In the genomic region with DNA sequence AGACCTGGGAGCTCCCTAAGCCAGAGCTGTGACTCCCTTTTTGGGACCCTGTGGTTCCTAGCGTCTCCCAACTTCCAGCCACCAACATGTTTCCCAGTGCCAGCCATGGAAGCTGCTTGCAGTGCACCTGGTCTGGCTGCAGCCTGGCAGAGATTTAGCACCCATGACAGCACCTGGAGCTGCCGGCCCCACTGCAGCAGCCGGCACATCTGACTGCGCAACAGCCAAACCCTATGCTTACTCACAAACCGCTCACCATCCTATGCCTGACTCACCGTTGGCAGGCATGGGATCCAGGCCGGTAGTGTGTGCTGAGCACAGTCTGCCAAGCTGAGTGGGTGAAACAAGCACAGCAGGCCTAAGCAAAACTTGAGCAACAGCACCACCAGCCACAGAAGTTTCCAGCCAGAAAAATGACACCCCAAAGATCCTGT, we compare ENCODE assay signal across 13 cellular contexts.
DNase-seq lines count a peak whose midpoint lies in the region; ATAC-seq, FAIRE-seq and TF ChIP-seq lines count a peak whose summit lies in the region.
"Had no signal": no experiment of that assay in that cellular context is flagged by ENCODE, and none has a peak within 500 bp of the region (broad histone marks: within the 10 kb centered on the region; RNA-seq: fewer than 3 reads in every experiment).

No MANE protein-coding gene starts in this region.

- no peaks in the 10 kb centered on the region for H3K4me1 ChIP-seq in GM12878 (ENCODE audit: control insufficient read depth, insufficient read depth, low read length)
- H3K4me1 ChIP-seq: tibial artery had no signal

- H3K36me3 ChIP-seq in MG63, result no peaks in the 10 kb centered on the region
- H3K36me3 ChIP-seq in GM12878 (ENCODE audit: control insufficient read depth in 2 of 2, insufficient read depth in 2 of 2, low read length in 1 of 2), result no peaks in the 10 kb centered on the region
- H3K36me3 ChIP-seq: tibial artery had no signal

- DNase-seq in AG09319 (ENCODE audit: extremely low read depth, low read depth) (peak; percentile 32), MG63 (peak; percentile 97), GM12878 (ENCODE audit: low read depth, low spot score) (no peak), iris pigment epithelial cell (ENCODE audit: low read depth) (peak; percentile 35), NCI-H1105 (lab: John Stamatoyannopoulos, UW) (no peak), NCI-H774 (lab: John Stamatoyannopoulos, UW) (no peak)
- no peak for DNase-seq in activated CD4-positive, alpha-beta memory T cell treated with anti-CD3 and anti-CD28 coated beads for 36 hours
- DNase-seq: dermis blood vessel endothelial cell; NK-92 treated with Interleukin-12 subunit alpha and Interleukin-12 subunit beta, amount 100 ng/mL, for 24 hours had no signal

- H3K9ac ChIP-seq in GM12878 (ENCODE audit: control insufficient read depth, insufficient read depth, low read length), result no peak overlapping the region

- in situ Hi-C loops in GM12878 (cut with MboI), result no loop called here

- CTCF ChIA-PET in GM12878 (lab: Yijun Ruan, JAX), result no interaction called here
- CTCF ChIA-PET in activated CD4-positive, alpha-beta memory T cell treated with anti-CD3 and anti-CD28 coated beads for 36 hours (lab: Charles Lee), result no interaction called here

- TF ChIP-seq POLR2A in GM12878 (IDR thresholded peaks at IDR 0.05; ENCODE audit: low read depth, low read length), result no peak

- SMC1A ChIA-PET in GM12878 (lab: Charles Lee; ENCODE audit: uncharacterized antibody, unreplicated experiment), result interaction anchor here (0.7 kb wide), 1 partner anchor 1338 kb away, joined by 3 read pairs; no protein-coding TSS in a partner anchor

- BruUV-seq in GM12878 (replicated peaks; lab: Mats Ljungman, UMichigan), result no TSS peak

- H3K4me1 Mint-ChIP-seq in activated CD4-positive, alpha-beta memory T cell treated with anti-CD3 and anti-CD28 coated beads for 36 hours (ENCODE audit: low read depth), result no peaks in the 10 kb centered on the region
- H3K4me1 Mint-ChIP-seq: activated naive CD4-positive, alpha-beta T cell treated with anti-CD3 and anti-CD28 coated beads, Interleukin-2, amount 50 U/mL, for 24 hours had no signal

- intact Hi-C loops in GM12878 (cut with micrococcal nuclease; ENCODE audit: unreplicated experiment), result no loop called here
- intact Hi-C loops in activated CD4-positive, alpha-beta memory T cell treated with anti-CD3 and anti-CD28 coated beads for 36 hours (cut with micrococcal nuclease), result no loop called here

- no peak for TF ChIP-seq EP300 in GM12878 (IDR thresholded peaks at IDR 0.05; ENCODE audit: borderline replicate concordance in 1 of 2, control insufficient read depth in 1 of 2, low read depth in 2 of 2, low read length in 2 of 2)

- H3K9me3 ChIP-seq in MG63, result no peaks in the 10 kb centered on the region; the same call in 1 of the 2 replicates
- no peaks in the 10 kb centered on the region for H3K9me3 ChIP-seq in GM12878 (replicated peaks; ENCODE audit: control insufficient read depth, insufficient read depth, low read length)
- H3K9me3 ChIP-seq: tibial artery had no signal

- no peaks in the 10 kb centered on the region for H4K20me1 ChIP-seq in GM12878 (ENCODE audit: control insufficient read depth, insufficient read depth)

- H3K36me3 Mint-ChIP-seq in activated CD4-positive, alpha-beta memory T cell treated with anti-CD3 and anti-CD28 coated beads for 36 hours, result no peaks in the 10 kb centered on the region
- H3K36me3 Mint-ChIP-seq: activated naive CD4-positive, alpha-beta T cell treated with anti-CD3 and anti-CD28 coated beads, Interleukin-2, amount 50 U/mL, for 24 hours had no signal

- no peak overlapping the region for H3K27ac Mint-ChIP-seq in activated CD4-positive, alpha-beta memory T cell treated with anti-CD3 and anti-CD28 coated beads for 36 hours
- H3K27ac Mint-ChIP-seq: activated naive CD4-positive, alpha-beta T cell treated with anti-CD3 and anti-CD28 coated beads, Interleukin-2, amount 50 U/mL, for 24 hours had no signal

- H3K9me3 Mint-ChIP-seq in activated CD4-positive, alpha-beta memory T cell treated with anti-CD3 and anti-CD28 coated beads for 36 hours, result peaks cover 4% of the 10 kb centered on the region

- no peaks in the 10 kb centered on the region for H3K79me2 ChIP-seq in GM12878 (ENCODE audit: control insufficient read depth, insufficient read depth, low read length)

- peak; percentile 1; the same call in 1 of the 2 replicates for TF ChIP-seq CTCF in AG09319 (IDR thresholded peaks at IDR 0.05; ENCODE audit: low read depth, low read length)
- TF ChIP-seq CTCF in GM12878 (IDR thresholded peaks at IDR 0.05 in 2 of 3, conservative IDR thresholded peaks at IDR 0.05 in 1 of 3; ENCODE audit: control insufficient read depth in 2 of 3, extremely low read depth in 1 of 3, insufficient read depth in 1 of 3, low read depth in 3 of 3, low read length in 3 of 3), result no peak

- H3K27me3 Mint-ChIP-seq in activated CD4-positive, alpha-beta memory T cell treated with anti-CD3 and anti-CD28 coated beads for 36 hours, result no peaks in the 10 kb centered on the region
- H3K27me3 Mint-ChIP-seq: activated naive CD4-positive, alpha-beta T cell treated with anti-CD3 and anti-CD28 coated beads, Interleukin-2, amount 50 U/mL, for 24 hours had no signal

- ATAC-seq in GM12878 (no peak), HG02981 (IDR thresholded peaks at IDR 0.05; ENCODE audit: unreplicated experiment) (no peak)
- ATAC-seq: HCT116 had no signal

- 46% methylated on average over 7 of the region's 7 CpGs for WGBS in GM12878 (ENCODE audit: insufficient coverage, insufficient replicate concordance, low lambda C conversion rate, missing lambda C conversion rate)

- POLR2A ChIA-PET in GM12878 (lab: Charles Lee), result no interaction called here
- POLR2A ChIA-PET in activated CD4-positive, alpha-beta memory T cell treated with anti-CD3 and anti-CD28 coated beads for 36 hours (lab: Charles Lee), result no interaction called here

- H3K27ac ChIP-seq in GM12878 (ENCODE audit: control insufficient read depth, insufficient read depth), result no peak overlapping the region
- H3K27ac ChIP-seq: tibial artery had no signal

- H3K4me3 Mint-ChIP-seq in activated CD4-positive, alpha-beta memory T cell treated with anti-CD3 and anti-CD28 coated beads for 36 hours, result no peak overlapping the region
- H3K4me3 Mint-ChIP-seq: activated naive CD4-positive, alpha-beta T cell treated with anti-CD3 and anti-CD28 coated beads, Interleukin-2, amount 50 U/mL, for 24 hours had no signal

- no peak overlapping the region for H3K4me2 ChIP-seq in GM12878 (ENCODE audit: control insufficient read depth, insufficient read depth)

- no peak for FAIRE-seq in GM12878 (lab: Jason Lieb, UNC)

- H3K27me3 ChIP-seq in MG63 (no peaks in the 10 kb centered on the region), GM12878 (replicated peaks in 1 of 2; ENCODE audit: control insufficient read depth in 2 of 2, insufficient read depth in 2 of 2, low read length in 1 of 2) (no peaks in the 10 kb centered on the region; a peak in 1 of 4 replicates)
- H3K27me3 ChIP-seq: tibial artery had no signal

- H2AFZ ChIP-seq in GM12878 (ENCODE audit: control insufficient read depth, low read depth, low read length), result no peak overlapping the region

- no peak for TF ChIP-seq RAD21 in GM12878 (IDR thresholded peaks at IDR 0.05; ENCODE audit: insufficient read depth, low read depth, low read length)

- H3K4me3 ChIP-seq in MG63 (no peak overlapping the region), GM12878 (no peak overlapping the region)
- H3K4me3 ChIP-seq: tibial artery had no signal

- RAD21 ChIA-PET in GM12878 (lab: Charles Lee; ENCODE audit: unreplicated experiment), result no interaction called here

TF ChIP-seq in GM12878, 131 proteins besides CTCF, POLR2A, EP300 and RAD21:
- TF ChIP-seq NBN (IDR thresholded peaks at IDR 0.05), result no peak
- TF ChIP-seq, protein P1, sequence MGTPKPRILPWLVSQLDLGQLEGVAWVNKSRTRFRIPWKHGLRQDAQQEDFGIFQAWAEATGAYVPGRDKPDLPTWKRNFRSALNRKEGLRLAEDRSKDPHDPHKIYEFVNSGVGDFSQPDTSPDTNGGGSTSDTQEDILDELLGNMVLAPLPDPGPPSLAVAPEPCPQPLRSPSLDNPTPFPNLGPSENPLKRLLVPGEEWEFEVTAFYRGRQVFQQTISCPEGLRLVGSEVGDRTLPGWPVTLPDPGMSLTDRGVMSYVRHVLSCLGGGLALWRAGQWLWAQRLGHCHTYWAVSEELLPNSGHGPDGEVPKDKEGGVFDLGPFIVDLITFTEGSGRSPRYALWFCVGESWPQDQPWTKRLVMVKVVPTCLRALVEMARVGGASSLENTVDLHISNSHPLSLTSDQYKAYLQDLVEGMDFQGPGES (IDR thresholded peaks at IDR 0.05), result no peak
- TF ChIP-seq NFXL1 (IDR thresholded peaks at IDR 0.05; ENCODE audit: borderline replicate concordance), result 0 out of 2 replicates have a peak, but pooled peaks have one; percentile 9
- no peak for TF ChIP-seq YY1 (IDR thresholded peaks at IDR 0.05; ENCODE audit: low read depth, low read length)

Comparison
In these comparisons a context has a peak if more than half of its experiments do, and no peak if none do; other contexts are left out.
1. DNase-seq: peak in AG09319 (single experiment), MG63 (single experiment) and iris pigment epithelial cell (single experiment); none in GM12878 (single experiment), NCI-H1105 (single experiment), activated CD4-positive, alpha-beta memory T cell treated with anti-CD3 and anti-CD28 coated beads for 36 hours (single experiment) and NCI-H774 (single experiment).